ENCODE assay signal across 14 cellular contexts in the genomic region with DNA sequence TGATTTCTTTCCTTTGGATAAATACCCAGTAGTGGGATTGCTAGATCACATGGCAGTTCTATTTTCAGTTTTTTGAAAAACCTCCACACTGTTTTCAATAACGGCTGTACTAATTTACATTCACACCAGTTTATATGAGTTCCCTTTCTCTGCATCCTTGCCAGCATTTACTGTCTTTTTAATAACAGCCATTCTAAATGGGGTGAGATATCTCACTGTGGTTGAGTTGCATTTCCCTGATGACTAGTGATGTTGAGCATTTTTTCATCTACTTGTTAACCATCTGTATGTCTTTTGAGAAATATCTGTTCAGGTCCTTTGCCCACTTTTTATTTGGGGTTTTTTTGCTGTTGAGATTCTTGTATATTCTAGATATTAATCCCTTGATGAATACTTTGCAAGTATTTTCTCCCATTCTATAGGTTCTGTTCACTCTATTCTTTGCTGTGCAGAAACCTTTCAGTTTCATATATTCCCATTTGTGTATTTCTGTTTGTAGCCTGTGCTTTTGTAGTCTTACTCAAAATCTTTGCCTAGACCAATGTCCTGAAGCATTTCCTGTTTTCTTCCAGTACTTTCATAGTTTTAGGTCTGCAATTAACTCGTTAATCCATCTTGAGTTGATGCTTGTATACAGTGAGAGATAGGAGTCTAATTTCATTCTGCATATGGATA. TPM values are rescaled to one million over a fixed set of nuclear protein-coding genes. Genes with fewer than 3 reads are reported as not detected.
"Had no signal": no experiment of that assay in that cellular context is flagged by ENCODE, and none has a peak within 500 bp of the region (broad histone marks: within the 10 kb centered on the region; RNA-seq: fewer than 3 reads in every experiment).

No MANE protein-coding gene starts in this region.

- H3K4me1 ChIP-seq: tibial artery had no signal

- H3K9me3 ChIP-seq: tibial artery had no signal

- H3K9me3 Mint-ChIP-seq: activated B cell treated with CpG ODN at 0.5 μM for 24 hours; activated CD4-positive, alpha-beta T cell treated with anti-CD3 and anti-CD28 coated beads, Interleukin-2, amount 10 ng/mL, durations not matched to agents 24 days and 14 days; stimulated activated naive B cell treated with anti-CD40 and anti-IgM and Interleukin-4, amounts not matched to agents 10 μg/mL and 1 μg/mL and 100 μg/mL, for 72 hours had no signal

- H3K4me1 Mint-ChIP-seq: activated B cell treated with CpG ODN at 0.5 μM for 24 hours had no signal

- ATAC-seq: esophagus mucosa; left lobe of liver; SK-N-SH treated with all-trans-retinoic acid at 6 μM for 48 hours; stimulated activated naive B cell treated with anti-CD40 and anti-IgM and Interleukin-4, amounts not matched to agents 10 μg/mL and 1 μg/mL and 100 μg/mL, for 72 hours had no signal

- H3K27me3 Mint-ChIP-seq: activated B cell treated with CpG ODN at 0.5 μM for 24 hours; activated CD4-positive, alpha-beta T cell treated with anti-CD3 and anti-CD28 coated beads, Interleukin-2, amount 10 ng/mL, durations not matched to agents 24 days and 14 days; naive B cell; stimulated activated naive B cell treated with anti-CD40 and anti-IgM and Interleukin-4, amounts not matched to agents 10 μg/mL and 1 μg/mL and 100 μg/mL, for 72 hours had no signal

- H3K36me3 ChIP-seq: cardiac muscle cell had no signal

- H3K4me3 Mint-ChIP-seq: activated B cell treated with CpG ODN at 0.5 μM for 24 hours; activated CD4-positive, alpha-beta T cell treated with anti-CD3 and anti-CD28 coated beads, Interleukin-2, amount 10 ng/mL, durations not matched to agents 24 days and 14 days; naive B cell; stimulated activated naive B cell treated with anti-CD40 and anti-IgM and Interleukin-4, amounts not matched to agents 10 μg/mL and 1 μg/mL and 100 μg/mL, for 72 hours had no signal

- DNase-seq: activated B cell treated with CpG ODN at 0.5 μM for 24 hours; activated CD4-positive, alpha-beta T cell treated with anti-CD3 and anti-CD28 coated beads, Interleukin-2, amount 10 ng/mL, durations not matched to agents 24 days and 14 days; activated gamma-delta T cell treated with Interleukin-2 at 50 U/mL for 16 hours; mammary epithelial cell; naive B cell; stimulated activated CD4-positive, alpha-beta T cell treated with anti-CD3 and anti-CD28 coated beads, Interleukin-2, amount 100 ng/mL, for 48 hours; stimulated activated naive B cell treated with anti-CD40 and anti-IgM and Interleukin-4, amounts not matched to agents 10 μg/mL and 1 μg/mL and 100 μg/mL, for 72 hours; tibial artery had no signal

- H3K27ac ChIP-seq: cardiac muscle cell, tibial artery had no signal

- H3K27me3 ChIP-seq: cardiac muscle cell, tibial artery had no signal

- H3K27ac Mint-ChIP-seq: activated B cell treated with CpG ODN at 0.5 μM for 24 hours; activated CD4-positive, alpha-beta T cell treated with anti-CD3 and anti-CD28 coated beads, Interleukin-2, amount 10 ng/mL, durations not matched to agents 24 days and 14 days; stimulated activated naive B cell treated with anti-CD40 and anti-IgM and Interleukin-4, amounts not matched to agents 10 μg/mL and 1 μg/mL and 100 μg/mL, for 72 hours had no signal

- H3K4me3 ChIP-seq: cardiac muscle cell, tibial artery had no signal

RNA-seq across cellular contexts. Expression of gene FNDC7, which starts 59.1 kb away (rescaled TPM):
- total RNA-seq: activated B cell treated with CpG ODN at 0.5 μM for 24 hours; activated CD4-positive, alpha-beta T cell treated with anti-CD3 and anti-CD28 coated beads, Interleukin-2, amount 10 ng/mL, durations not matched to agents 24 days and 14 days; activated CD8-positive, alpha-beta memory T cell treated with anti-CD3 and anti-CD28 coated beads for 36 hours; cardiac muscle cell; esophagus mucosa; left lobe of liver; mammary epithelial cell; renal cortical epithelial cell had no signal
- polyA plus RNA-seq: cardiac muscle cell had no signal
